In the genomic region with DNA sequence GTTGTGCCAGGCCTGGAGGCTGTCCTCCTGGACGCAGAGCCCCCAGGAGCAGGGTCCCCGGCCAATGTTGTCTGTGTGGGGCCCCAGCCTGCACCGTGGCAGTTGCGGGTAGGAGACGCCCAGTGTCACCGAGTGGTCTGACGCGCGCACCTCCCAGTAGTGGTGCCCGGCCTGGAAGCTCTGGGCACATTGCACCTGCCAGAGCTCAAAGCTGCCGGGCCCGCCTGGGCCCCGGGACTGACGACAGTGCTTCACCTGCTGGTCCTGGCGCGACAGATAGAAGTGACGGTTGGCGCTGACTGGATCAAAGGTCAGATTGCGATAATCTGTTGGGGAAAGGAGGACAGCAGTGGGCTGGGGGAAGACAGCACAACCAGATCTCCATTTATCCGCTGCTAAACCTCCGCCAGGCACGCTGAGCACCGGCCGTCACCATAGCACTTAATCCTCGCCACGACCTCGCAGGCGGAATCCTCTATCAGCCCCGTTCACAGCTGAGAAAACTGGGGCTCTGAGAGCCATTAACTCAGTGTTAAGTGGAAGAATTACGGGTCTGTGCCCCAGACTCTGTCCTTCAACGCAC, we compare ENCODE assay signal across 20 cellular contexts.
"Had no signal": no experiment of that assay in that cellular context is flagged by ENCODE, and none has a peak within 500 bp of the region (broad histone marks: within the 10 kb centered on the region; RNA-seq: fewer than 3 reads in every experiment).

No MANE protein-coding gene starts in this region.

- H3K27ac Mint-ChIP-seq: activated T-helper 2 cell treated with anti-CD3 and anti-CD28 coated beads, Interferon-gamma antibody, Interleukin-2, Interleukin-4, amounts not matched to agents 10 μg/mL and 5 μg/mL and 100 μg/mL, durations not matched to agents 14 hours and 24 hours and 36 hours; WTC11 had no signal

- H3K36me3 ChIP-seq: prostate gland had no signal

- H3K27me3 ChIP-seq: gastroesophageal sphincter, right atrium auricular region had no signal

- H3K27ac ChIP-seq: epithelial cell of prostate, prostate gland, right atrium auricular region, skin epidermis had no signal

- H3K4me3 Mint-ChIP-seq: activated naive CD8-positive, alpha-beta T cell treated with anti-CD3 and anti-CD28 coated beads for 36 hours; stimulated activated naive B cell treated with anti-CD40 and anti-IgM and Interleukin-4, amounts not matched to agents 10 μg/mL and 1 μg/mL and 100 μg/mL, for 72 hours; T-cell; T-helper 2 cell treated with Interferon-gamma antibody and Interleukin-4, amounts not matched to agents 5 μg/mL and 100 μg/mL, for 36 hours; WTC11 had no signal

- ATAC-seq: gastroesophageal sphincter; naive thymus-derived CD4-positive, alpha-beta T cell; SK-N-SH treated with all-trans-retinoic acid at 6 μM for 48 hours; stimulated activated naive B cell treated with anti-CD40 and anti-IgM and Interleukin-4, amounts not matched to agents 10 μg/mL and 1 μg/mL and 100 μg/mL, for 72 hours; T-cell; WTC11 had no signal

- DNase-seq: activated naive CD4-positive, alpha-beta T cell treated with Interleukin-2 at 50 U/mL for 16 hours; activated naive CD8-positive, alpha-beta T cell treated with anti-CD3 and anti-CD28 coated beads for 36 hours; activated T-cell treated with anti-CD3 and anti-CD28 coated beads, Interleukin-2, amount 50 U/mL, for 1 hour; cerebellar nuclear complex; head of caudate nucleus; naive thymus-derived CD4-positive, alpha-beta T cell; stimulated activated CD4-positive, alpha-beta T cell treated with anti-CD3 and anti-CD28 coated beads, Interleukin-2, amount 100 ng/mL, for 24 hours; stimulated activated naive B cell treated with anti-CD40 and anti-IgM and Interleukin-4, amounts not matched to agents 10 μg/mL and 1 μg/mL and 100 μg/mL, for 72 hours; T-cell had no signal

- H3K4me3 ChIP-seq: coronary artery, gastroesophageal sphincter, lung, prostate gland, right atrium auricular region, skin epidermis had no signal

- H3K27me3 Mint-ChIP-seq: activated naive CD8-positive, alpha-beta T cell treated with anti-CD3 and anti-CD28 coated beads for 36 hours; naive thymus-derived CD4-positive, alpha-beta T cell; stimulated activated naive B cell treated with anti-CD40 and anti-IgM and Interleukin-4, amounts not matched to agents 10 μg/mL and 1 μg/mL and 100 μg/mL, for 72 hours; T-cell had no signal

- H3K9me3 Mint-ChIP-seq: activated naive CD8-positive, alpha-beta T cell treated with anti-CD3 and anti-CD28 coated beads for 36 hours; activated T-helper 2 cell treated with anti-CD3 and anti-CD28 coated beads, Interferon-gamma antibody, Interleukin-2, Interleukin-4, amounts not matched to agents 10 μg/mL and 5 μg/mL and 100 μg/mL, durations not matched to agents 14 hours and 24 hours and 36 hours; naive thymus-derived CD4-positive, alpha-beta T cell; stimulated activated naive B cell treated with anti-CD40 and anti-IgM and Interleukin-4, amounts not matched to agents 10 μg/mL and 1 μg/mL and 100 μg/mL, for 72 hours; T-cell; T-helper 2 cell treated with Interferon-gamma antibody and Interleukin-4, amounts not matched to agents 5 μg/mL and 100 μg/mL, for 36 hours; WTC11 had no signal

- H3K9me3 ChIP-seq: gastroesophageal sphincter, prostate gland, right atrium auricular region had no signal

- H3K36me3 Mint-ChIP-seq: T-cell had no signal
